ENCODE assay signal across 7 cellular contexts in genomic region chr11:71365626-71366025, GRCh38.
"Had no signal": no experiment of that assay in that cellular context is flagged by ENCODE, and none has a peak within 500 bp of the region (broad histone marks: within the 10 kb centered on the region; RNA-seq: fewer than 3 reads in every experiment).

No MANE protein-coding gene starts in this region.

- ATAC-seq: GM23338, HCT116 had no signal

- DNase-seq: GM23248, GOT3, H9, HCEC 1CT, HFFc6 had no signal

- H3K27ac ChIP-seq: GM23248 had no signal
